28 cellular contexts compared by ENCODE assay signal in the genomic region with DNA sequence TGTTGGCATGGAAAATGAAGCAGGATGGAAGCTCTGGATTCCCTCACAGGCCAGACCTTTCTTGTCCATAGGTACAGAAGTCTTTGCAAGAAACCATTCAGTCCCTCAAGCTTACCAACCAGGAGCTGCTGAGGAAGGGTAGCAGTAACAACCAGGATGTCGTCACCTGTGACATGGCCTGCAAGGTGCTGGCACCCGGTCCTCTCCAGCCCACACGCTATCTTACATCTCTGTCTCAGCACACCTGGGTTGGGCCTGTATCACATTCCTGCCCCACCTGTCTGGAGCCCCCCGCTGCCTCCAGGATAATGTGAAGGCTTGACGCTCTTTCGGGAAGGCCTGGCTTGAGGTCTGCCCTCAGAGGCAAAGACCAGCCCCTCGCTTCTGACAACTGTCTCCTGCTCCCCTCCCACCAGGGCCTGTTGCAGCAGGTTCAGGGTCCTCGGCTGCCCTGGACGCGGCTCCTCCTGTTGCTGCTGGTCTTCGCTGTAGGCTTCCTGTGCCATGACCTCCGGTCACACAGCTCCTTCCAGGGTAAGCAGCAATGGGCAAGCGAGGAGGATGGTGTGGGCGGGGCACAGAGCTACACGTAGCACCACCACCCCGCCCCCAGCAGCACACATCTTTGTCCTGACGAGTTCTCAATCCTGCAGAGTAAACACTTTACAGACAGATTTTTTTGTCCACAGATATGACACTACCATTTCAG.
"Had no signal": no experiment of that assay in that cellular context is flagged by ENCODE, and none has a peak within 500 bp of the region (broad histone marks: within the 10 kb centered on the region; RNA-seq: fewer than 3 reads in every experiment).

No MANE protein-coding gene starts in this region.

- FAIRE-seq: keratinocyte had no signal

- H3K9me3 ChIP-seq: body of pancreas, heart right ventricle, sigmoid colon, testis, vagina had no signal

- H3K4me3 Mint-ChIP-seq: activated naive CD8-positive, alpha-beta T cell treated with anti-CD3 and anti-CD28 coated beads, Interleukin-2, amount 50 U/mL, for 24 hours; activated T-cell treated with anti-CD3 and anti-CD28 coated beads, Interleukin-2, amount 50 U/mL, for 72 hours; naive thymus-derived CD4-positive, alpha-beta T cell; neural crest cell; T-cell; T-helper 2 cell treated with Interferon-gamma antibody and Interleukin-4, amounts not matched to agents 5 μg/mL and 100 μg/mL, for 36 hours; type B pancreatic cell had no signal

- H3K4me2 ChIP-seq: smooth muscle cell had no signal

- H3K27me3 ChIP-seq: body of pancreas, cardiac muscle cell, heart right ventricle, sigmoid colon, testis, vagina had no signal

- H3K9me3 Mint-ChIP-seq: activated naive CD8-positive, alpha-beta T cell treated with anti-CD3 and anti-CD28 coated beads, Interleukin-2, amount 50 U/mL, for 24 hours; activated T-cell treated with anti-CD3 and anti-CD28 coated beads, Interleukin-2, amount 50 U/mL, for 72 hours; naive thymus-derived CD4-positive, alpha-beta T cell; neural crest cell; T-cell; T-helper 2 cell treated with Interferon-gamma antibody and Interleukin-4, amounts not matched to agents 5 μg/mL and 100 μg/mL, for 36 hours; type B pancreatic cell had no signal

- H3K27ac ChIP-seq: body of pancreas, cardiac muscle cell, heart right ventricle, sigmoid colon, testis, vagina, WERI-Rb-1 had no signal

- H3K27ac Mint-ChIP-seq: activated naive CD8-positive, alpha-beta T cell treated with anti-CD3 and anti-CD28 coated beads, Interleukin-2, amount 50 U/mL, for 24 hours; activated T-cell treated with anti-CD3 and anti-CD28 coated beads, Interleukin-2, amount 50 U/mL, for 72 hours; T-cell; T-helper 2 cell treated with Interferon-gamma antibody and Interleukin-4, amounts not matched to agents 5 μg/mL and 100 μg/mL, for 36 hours; type B pancreatic cell had no signal

- DNase-seq: activated CD4-positive, alpha-beta T cell treated with anti-CD3 and anti-CD28 coated beads for 1 hour; activated CD8-positive, alpha-beta memory T cell treated with anti-CD3 and anti-CD28 coated beads, Interleukin-2, amount 50 U/mL, for 48 hours; activated effector memory CD4-positive, alpha-beta T cell treated with Interleukin-2 at 50 U/mL for 16 hours; activated naive CD4-positive, alpha-beta T cell treated with anti-CD3 and anti-CD28 coated beads, Interleukin-2, amount 50 U/mL, for 16 hours; activated naive CD8-positive, alpha-beta T cell treated with anti-CD3 and anti-CD28 coated beads, Interleukin-2, amount 50 U/mL, for 24 hours; activated T-cell treated with anti-CD3 and anti-CD28 coated beads, Interleukin-2, amount 50 U/mL, for 72 hours; anterior cingulate cortex; body of pancreas; effector CD4-positive, alpha-beta T cell; erythroblast; foreskin fibroblast; heart right ventricle; left colon; naive thymus-derived CD4-positive, alpha-beta T cell; sigmoid colon; stimulated activated CD4-positive, alpha-beta T cell treated with anti-CD3 and anti-CD28 coated beads, Interleukin-2, amount 100 ng/mL, for 48 hours; stimulated activated CD8-positive, alpha-beta memory T cell treated with anti-CD3 and anti-CD28 coated beads, Interleukin-4, amount 100 ng/mL, for 48 hours; stimulated activated naive CD4-positive, alpha-beta T cell; T-cell; testis; WERI-Rb-1 had no signal

- H3K4me3 ChIP-seq: body of pancreas, cardiac muscle cell, heart right ventricle, sigmoid colon, smooth muscle cell, testis, vagina had no signal

- ATAC-seq: activated naive CD8-positive, alpha-beta T cell treated with anti-CD3 and anti-CD28 coated beads, Interleukin-2, amount 50 U/mL, for 24 hours; activated T-cell treated with anti-CD3 and anti-CD28 coated beads, Interleukin-2, amount 50 U/mL, for 72 hours; body of pancreas; heart right ventricle; left colon; naive thymus-derived CD4-positive, alpha-beta T cell; T-cell had no signal

- H3K27me3 Mint-ChIP-seq: activated naive CD8-positive, alpha-beta T cell treated with anti-CD3 and anti-CD28 coated beads, Interleukin-2, amount 50 U/mL, for 24 hours; naive thymus-derived CD4-positive, alpha-beta T cell; T-cell; type B pancreatic cell had no signal
